ENCODE assay signal across 31 cellular contexts in the genomic region with DNA sequence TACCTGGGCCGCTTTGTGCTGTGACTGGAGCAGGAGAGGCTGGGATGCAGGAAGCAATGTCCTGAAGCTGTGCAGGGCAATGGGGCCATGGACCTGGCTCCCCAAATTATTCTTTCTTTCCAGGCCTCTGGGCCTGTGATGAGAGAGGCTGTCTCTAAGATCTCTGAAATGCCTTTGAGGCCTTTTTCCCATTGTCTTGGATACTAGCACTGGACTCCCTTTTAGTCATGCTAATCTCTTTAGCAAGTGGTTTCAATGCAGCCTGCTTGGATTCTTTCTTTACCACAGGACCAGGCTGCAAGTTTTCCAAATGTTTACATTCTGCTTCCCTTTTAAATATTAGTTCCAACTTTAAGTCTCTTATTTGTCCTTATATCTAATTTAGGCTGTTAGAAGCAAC.
"Had no signal": no experiment of that assay in that cellular context is flagged by ENCODE, and none has a peak within 500 bp of the region (broad histone marks: within the 10 kb centered on the region; RNA-seq: fewer than 3 reads in every experiment).

No MANE protein-coding gene starts in this region.

- H3K27ac ChIP-seq: cardiac muscle cell, PC-9, RWPE1, VCaP had no signal

- H3K36me3 ChIP-seq: cardiac muscle cell had no signal

- H3K4me1 Mint-ChIP-seq: activated CD4-positive, alpha-beta memory T cell treated with anti-CD3 and anti-CD28 coated beads, Interleukin-2, amount 10 ng/mL, durations not matched to agents 7 days and 5 days; activated CD8-positive, alpha-beta memory T cell treated with anti-CD3 and anti-CD28 coated beads, Interleukin-2, amount 10 ng/mL, durations not matched to agents 7 days and 5 days; central memory CD8-positive, alpha-beta T cell; T-helper 17 cell had no signal

- H2AFZ ChIP-seq: PC-9 had no signal

- H3K9me3 Mint-ChIP-seq: central memory CD8-positive, alpha-beta T cell had no signal

- H3K27me3 Mint-ChIP-seq: activated naive CD8-positive, alpha-beta T cell treated with anti-CD3 and anti-CD28 coated beads for 36 hours; T-cell; T-helper 17 cell had no signal

- H3K4me3 ChIP-seq: cardiac muscle cell, PC-9 had no signal

- H3K4me3 Mint-ChIP-seq: activated CD4-positive, alpha-beta memory T cell treated with anti-CD3 and anti-CD28 coated beads, Interleukin-2, amount 10 ng/mL, durations not matched to agents 7 days and 5 days; activated CD8-positive, alpha-beta memory T cell treated with anti-CD3 and anti-CD28 coated beads, Interleukin-2, amount 10 ng/mL, durations not matched to agents 7 days and 5 days; activated naive CD8-positive, alpha-beta T cell treated with anti-CD3 and anti-CD28 coated beads for 36 hours; central memory CD8-positive, alpha-beta T cell; T-cell; T-helper 17 cell had no signal

- H3K27me3 ChIP-seq: cardiac muscle cell had no signal

- H3K4me2 ChIP-seq: PC-9 had no signal

- ATAC-seq: activated CD8-positive, alpha-beta memory T cell treated with anti-CD3 and anti-CD28 coated beads, Interleukin-2, amount 10 ng/mL, durations not matched to agents 7 days and 5 days; Right ventricle myocardium inferior; SK-N-SH treated with all-trans-retinoic acid at 6 μM for 48 hours; T-cell; T-helper 17 cell had no signal

- H3K27ac Mint-ChIP-seq: activated CD4-positive, alpha-beta memory T cell treated with anti-CD3 and anti-CD28 coated beads, Interleukin-2, amount 10 ng/mL, durations not matched to agents 7 days and 5 days; activated CD8-positive, alpha-beta memory T cell treated with anti-CD3 and anti-CD28 coated beads, Interleukin-2, amount 10 ng/mL, durations not matched to agents 7 days and 5 days; activated naive CD8-positive, alpha-beta T cell treated with anti-CD3 and anti-CD28 coated beads for 36 hours; T-cell; T-helper 17 cell had no signal

- DNase-seq: activated CD4-positive, alpha-beta memory T cell treated with anti-CD3 and anti-CD28 coated beads, Interleukin-2, amount 10 ng/mL, durations not matched to agents 7 days and 5 days; activated CD4-positive, alpha-beta T cell treated with anti-CD3 and anti-CD28 coated beads for 1 hour; activated CD4-positive, alpha-beta T cell treated with anti-CD3 and anti-CD28 coated beads for 48 hours; activated CD4-positive, CD25-positive, alpha-beta regulatory T cell; activated CD8-positive, alpha-beta memory T cell treated with anti-CD3 and anti-CD28 coated beads for 24 hours; activated CD8-positive, alpha-beta memory T cell treated with anti-CD3 and anti-CD28 coated beads, Interleukin-2, amount 10 ng/mL, durations not matched to agents 7 days and 5 days; activated CD8-positive, alpha-beta memory T cell treated with anti-CD3 and anti-CD28 coated beads, Interleukin-2, amount 50 U/mL, for 48 hours; activated effector memory CD4-positive, alpha-beta T cell treated with anti-CD3 and anti-CD28 coated beads, Interleukin-2, amount 50 U/mL, for 16 hours; activated naive CD4-positive, alpha-beta T cell; activated naive CD4-positive, alpha-beta T cell treated with anti-CD3 and anti-CD28 coated beads, Interleukin-2, amount 50 U/mL, for 16 hours; activated naive CD8-positive, alpha-beta T cell treated with anti-CD3 and anti-CD28 coated beads for 36 hours; activated T-cell treated with anti-CD3 and anti-CD28 coated beads, Interleukin-2, amount 50 U/mL, for 48 hours; amniotic stem cell; NCI-H1092 treated with DMSO at 0.1 percent for 48 hours; NCI-H1417 treated with DMSO at 0.1 percent for 48 hours; NCI-H187 treated with DMSO at 0.1 percent for 48 hours; NCI-H2081 treated with DMSO at 0.1 percent for 48 hours; NCI-H345; NCI-H524 treated with DMSO at 0.1 percent for 48 hours; NK-92 treated with Interleukin-12 subunit alpha and Interleukin-12 subunit beta, amount 100 ng/mL, for 24 hours; PC-9; SIG-M5; T-cell; T-helper 17 cell; T-helper 9 cell had no signal
